ENCODE assay signal across 9 cellular contexts in genomic region chr1:218344814-218345672, GRCh38. TPM values are rescaled to one million over a fixed set of nuclear protein-coding genes. Genes with fewer than 3 reads are reported as not detected.
DNase-seq lines count a peak whose midpoint lies in the region; ATAC-seq and TF ChIP-seq lines count a peak whose summit lies in the region.
"Had no signal": no experiment of that assay in that cellular context is flagged by ENCODE, and none has a peak within 500 bp of the region (broad histone marks: within the 10 kb centered on the region; RNA-seq: fewer than 3 reads in every experiment).

TSS of gene TGFB2 (plus strand) at chr1:218345336. CDS start at chr1:218346702, 1,366 bp downstream.

- WGBS in liver: 7% methylated on average over 22 of the region's 22 CpGs

- no peaks in the 10 kb centered on the region for H4K20me1 ChIP-seq in DOHH2 (ENCODE audit: control insufficient read depth, insufficient read depth, low read depth, low read length)

- DNase-seq in SK-MEL-5 (ENCODE audit: low read depth, low spot score): peak; percentile 58
- peak; percentile 60 for DNase-seq in ecto neural progenitor cell (ENCODE audit: low spot score)
- DNase-seq in immature natural killer cell: no peak

- no peaks in the 10 kb centered on the region for H3K9me2 ChIP-seq in DOHH2 (replicated peaks; ENCODE audit: control insufficient read depth, low read length)

- H3K4me1 Mint-ChIP-seq in immature natural killer cell: peaks cover 14 to 19% of the 10 kb centered on the region in 2 donors

- H3F3A ChIP-seq in DOHH2 (ENCODE audit: control insufficient read depth, insufficient read depth): 0 out of 2 replicates have a peak, but pooled peaks cover 3% of the 10 kb centered on the region

- H3K4me1 ChIP-seq in DOHH2 (ENCODE audit: control insufficient read depth, low read length) (peaks cover 33% of the 10 kb centered on the region), liver (ENCODE audit: control insufficient read depth in 4 of 4, insufficient read depth in 4 of 4, low read length in 3 of 4) (peaks cover 4 to 28% (median 24%) of the 10 kb centered on the region in 4 donors), subcutaneous abdominal adipose tissue (ENCODE audit: control insufficient read depth in 5 of 5, insufficient read depth in 5 of 5, low read length in 5 of 5) (peaks cover 2 to 48% (median 44%) of the 10 kb centered on the region in 5 donors)

- peaks cover 13 to 22% (median 15%) of the 10 kb centered on the region in 3 donors for H3K36me3 Mint-ChIP-seq in immature natural killer cell
- H3K36me3 Mint-ChIP-seq: brain had no signal

- H3K27ac Mint-ChIP-seq in immature natural killer cell: peak within 1 kb of the TSS in 1 of 6 donors; percentile 39

- peak within 1 kb of the TSS in 2 of 5 donors; percentile 76 to 82 for H3K4me3 Mint-ChIP-seq in immature natural killer cell
- H3K4me3 Mint-ChIP-seq: brain had no signal

- H3K27me3 Mint-ChIP-seq in immature natural killer cell (ENCODE audit: low read depth in 3 of 3): peaks cover 12 to 15% (median 14%) of the 10 kb centered on the region in 3 donors

- H3K36me3 ChIP-seq in DOHH2 (ENCODE audit: control insufficient read depth, low read length) (no peaks in the 10 kb centered on the region), liver (ENCODE audit: control insufficient read depth in 4 of 4, insufficient read depth in 3 of 4, low read depth in 1 of 4, low read length in 3 of 4) (no peaks in the 10 kb centered on the region), subcutaneous abdominal adipose tissue (ENCODE audit: control insufficient read depth in 5 of 5, insufficient read depth in 5 of 5, low read length in 5 of 5) (peaks cover 0 to 4% (median 0%) of the 10 kb centered on the region in 5 donors)

- H3K79me2 ChIP-seq in DOHH2 (ENCODE audit: control insufficient read depth, low read length): no peaks in the 10 kb centered on the region

- no peaks in the 10 kb centered on the region for H3K9me3 Mint-ChIP-seq in immature natural killer cell

- H3K27me3 ChIP-seq in DOHH2 (ENCODE audit: control insufficient read depth, low read length) (peaks cover 56% of the 10 kb centered on the region), liver (ENCODE audit: control insufficient read depth in 4 of 4, insufficient read depth in 4 of 4, low read length in 3 of 4) (no peaks in the 10 kb centered on the region), subcutaneous abdominal adipose tissue (ENCODE audit: control insufficient read depth in 5 of 5, insufficient read depth in 4 of 5, low read length in 5 of 5) (no peaks in the 10 kb centered on the region)

- peak within 1 kb of the TSS; percentile 49 to 53 for H3K9ac ChIP-seq in liver (ENCODE audit: low read depth in 1 of 2, low read length in 2 of 2)
- peak within 1 kb of the TSS; percentile 34 to 72 (median 57) for H3K9ac ChIP-seq in subcutaneous abdominal adipose tissue (ENCODE audit: low read length in 5 of 5)

- TF ChIP-seq RAD21 in liver (IDR thresholded peaks at IDR 0.05): no peak

- H3K4me3 ChIP-seq in DOHH2 (ENCODE audit: low read length): peak within 1 kb of the TSS; percentile 76
- H3K4me3 ChIP-seq in liver (ENCODE audit: low read depth in 1 of 3, low read length in 3 of 3): peak within 1 kb of the TSS; percentile 45 to 79 (median 66)
- peak within 1 kb of the TSS; percentile 73 to 94 (median 83) for H3K4me3 ChIP-seq in subcutaneous abdominal adipose tissue (ENCODE audit: low read depth in 1 of 5, low read length in 5 of 5)

- TF ChIP-seq CTCF in DOHH2 (IDR thresholded peaks at IDR 0.05; ENCODE audit: low read depth, low read length, poor library complexity, severe bottlenecking) (no peak), liver (IDR thresholded peaks at IDR 0.05; ENCODE audit: low read depth, low read length, missing input control) (no peak)

- H3K27ac ChIP-seq in DOHH2 (ENCODE audit: low read depth, low read length) (no peak within 1 kb of the TSS), liver (ENCODE audit: low read depth in 1 of 2, low read length in 2 of 2) (peak within 1 kb of the TSS in 1 of 2 donors; percentile 42), subcutaneous abdominal adipose tissue (ENCODE audit: low read depth, low read length) (peak within 1 kb of the TSS; percentile 47)

- peak within 1 kb of the TSS; percentile 93 for H3K4me2 ChIP-seq in DOHH2 (ENCODE audit: low read length)

- in situ Hi-C loops in SK-MEL-5 (cut with HindIII; ENCODE audit: low pct_unique_long_range_greater_than_20kb, low sequenced_read_pairs): no loop called here

- ATAC-seq in GM21360 (IDR thresholded peaks at IDR 0.05; ENCODE audit: unreplicated experiment): peak; percentile 41
- ATAC-seq in HG03571 (IDR thresholded peaks at IDR 0.05; ENCODE audit: unreplicated experiment): peak; percentile 34

- H3K9me3 ChIP-seq in DOHH2 (ENCODE audit: control insufficient read depth, insufficient read depth, low read length) (no peaks in the 10 kb centered on the region), liver (ENCODE audit: control insufficient read depth in 4 of 4, low read length in 3 of 4) (no peaks in the 10 kb centered on the region), subcutaneous abdominal adipose tissue (ENCODE audit: control insufficient read depth in 5 of 5, low read length in 5 of 5) (no peaks in the 10 kb centered on the region)

TF ChIP-seq in liver, 16 proteins besides CTCF, POLR2A, EP300 and RAD21:
- no peak for TF ChIP-seq YY1 (IDR thresholded peaks at IDR 0.05)
- no peak for TF ChIP-seq HNF4G (IDR thresholded peaks at IDR 0.05)

RNA-seq across cellular contexts. Expression of gene TGFB2, which starts in this region (rescaled TPM):
- 1.8 and 2.1 TPM in 2 replicates for total RNA-seq in SK-MEL-5 (2014; rRNA removed; shearing (Covaris generic))
- polyA plus RNA-seq in SK-MEL-5 (2015; cell fraction: cytosol; rRNA removed): 1.4 and 1.8 TPM in 2 replicates
- 0.92 and 1.1 TPM in 2 replicates for polyA plus RNA-seq in SK-MEL-5 (2015; cell fraction: nucleus; rRNA removed)
- under 1 TPM; 0.51 to 0.75 TPM for total RNA-seq in liver
- under 1 TPM; 0.21 to 0.31 TPM for polyA plus RNA-seq in liver
- under 1 TPM in 1 of 3 donors, not detected in 2; 0.07 TPM for polyA plus RNA-seq in immature natural killer cell

Comparison
In these comparisons a context has a peak if more than half of its experiments do, and no peak if none do; other contexts are left out.
1. DNase-seq: peak in SK-MEL-5 (single experiment) and ecto neural progenitor cell (single experiment); none in immature natural killer cell (0 of 3).
2. Peak in every context shown above with its lines, with median percentiles within 50 percentile points of each other: H3K4me3 ChIP-seq.